Comparison of ENCODE assay signal across 3 cellular contexts in genomic region chr20:54177378-54177777, GRCh38.
A peak's percentile ranks its signal among the peaks of the same experiment; 100 is the strongest.
TF ChIP-seq lines count a peak whose summit lies in the region.

No MANE protein-coding gene starts in this region.

TF ChIP-seq in HepG2, 621 proteins besides CTCF, POLR2A, EP300 and RAD21 (continues in another document):
- no peak for TF ChIP-seq PLSCR1 (CRISPR knock-in tag; IDR thresholded peaks at IDR 0.05; ENCODE audit: borderline replicate concordance)
- TF ChIP-seq POLR2AphosphoS5 (IDR thresholded peaks at IDR 0.05; ENCODE audit: low read depth, low read length) = no peak
- peak; percentile 64 for TF ChIP-seq ZBTB33 (CRISPR knock-in tag; IDR thresholded peaks at IDR 0.05)
- TF ChIP-seq PRDM10 (CRISPR knock-in tag; IDR thresholded peaks at IDR 0.05; ENCODE audit: low read depth) = no peak
- TF ChIP-seq CHD4 (IDR thresholded peaks at IDR 0.05; ENCODE audit: borderline replicate concordance, low read length) = no peak
- TF ChIP-seq SOX13 (IDR thresholded peaks at IDR 0.05) = no peak
- TF ChIP-seq SOX13 (CRISPR knock-in tag; conservative IDR thresholded peaks at IDR 0.05 in 1 of 2, IDR thresholded peaks at IDR 0.05 in 1 of 2) = peak in 1 of 2 experiments; percentile 60; a peak in 2 of 4 replicates
- TF ChIP-seq ZNF121 (CRISPR knock-in tag; IDR thresholded peaks at IDR 0.05) = peak; percentile 20; the same call in 1 of the 2 replicates
- no peak for TF ChIP-seq SYNCRIP (IDR thresholded peaks at IDR 0.05; ENCODE audit: insufficient read depth, low read depth, low read length)
- no peak for TF ChIP-seq PCBP2 (optimal IDR thresholded peaks at IDR 0.05; ENCODE audit: low read depth, low read length, poor library complexity, severe bottlenecking)

TF ChIP-seq in HCT116, 20 proteins besides CTCF, POLR2A, EP300 and RAD21:
- TF ChIP-seq EGR1 (IDR thresholded peaks at IDR 0.05; ENCODE audit: low read depth) = no peak

TF ChIP-seq in SK-N-SH, 30 proteins besides CTCF, POLR2A, EP300 and RAD21:
- TF ChIP-seq GATA2 (CRISPR knock-in tag; IDR thresholded peaks at IDR 0.05) (no peak), TAF1 (IDR thresholded peaks at IDR 0.05; ENCODE audit: borderline replicate concordance, low read depth, low read length) (no peak), TCF12 (IDR thresholded peaks at IDR 0.05) (no peak), REST (IDR thresholded peaks at IDR 0.05; ENCODE audit: low read depth, low read length) (no peak), ZBTB33 (IDR thresholded peaks at IDR 0.05; ENCODE audit: borderline replicate concordance, low read depth) (no peak)
